ENCODE assay signal across 12 cellular contexts in genomic region chr12:51188359-51189051, GRCh38. TPM values are rescaled to one million over a fixed set of nuclear protein-coding genes. Genes with fewer than 3 reads are reported as not detected.
DNase-seq lines count a peak whose midpoint lies in the region; ATAC-seq, FAIRE-seq and TF ChIP-seq lines count a peak whose summit lies in the region.
"Had no signal": no experiment of that assay in that cellular context is flagged by ENCODE, and none has a peak within 500 bp of the region (broad histone marks: within the 10 kb centered on the region; RNA-seq: fewer than 3 reads in every experiment).

No MANE protein-coding gene starts in this region.

- H3K79me2 ChIP-seq in K562 (ENCODE audit: control insufficient read depth, insufficient read depth, low read length) = no peaks in the 10 kb centered on the region

- BruUV-seq in K562 (replicated peaks; lab: Mats Ljungman, UMichigan) = no TSS peak

- H2AFZ ChIP-seq in K562 (ENCODE audit: low read depth, low read length) = no peak overlapping the region

- H3K27me3 ChIP-seq in GM06990 (replicated peaks; ENCODE audit: control insufficient read depth, insufficient read depth, low read length) (no peaks in the 10 kb centered on the region), K562 (ENCODE audit: control insufficient read depth in 2 of 2, insufficient read depth in 2 of 2, low read length in 2 of 2) (no peaks in the 10 kb centered on the region), sigmoid colon (no peaks in the 10 kb centered on the region), breast epithelium (no peaks in the 10 kb centered on the region)
- H3K27me3 ChIP-seq: heart left ventricle had no signal

- POLR2A ChIA-PET in K562 (lab: Yijun Ruan, JAX) = interaction anchor here (0.7 kb wide), 1 partner anchor 185 kb away, joined by 3 read pairs; no protein-coding TSS in a partner anchor

- no peaks in the 10 kb centered on the region for H3K9me1 ChIP-seq in K562 (ENCODE audit: control insufficient read depth, insufficient read depth, low read length)

- DNase-seq in GM06990 (ENCODE audit: extremely low read depth, insufficient read length) (peak; percentile 79), K562 (ENCODE audit: extremely low read depth in 1 of 4, low spot score in 3 of 4) (peak in 2 of 4 experiments; percentile 8 to 10), sigmoid colon (no peak), SKM-1 (lab: John Stamatoyannopoulos, UW; ENCODE audit: unreplicated experiment) (no peak), NCI-H1417 treated with DMSO at 0.1 percent for 48 hours (lab: John Stamatoyannopoulos, UW) (no peak), breast epithelium (ENCODE audit: low spot score in 2 of 2) (no peak)
- DNase-seq: heart left ventricle, substantia nigra had no signal

- H3K27ac ChIP-seq in K562 (ENCODE audit: extremely low read depth, low read depth, low read length) (no peak overlapping the region), sigmoid colon (no peak overlapping the region), breast epithelium (no peak overlapping the region)
- H3K27ac ChIP-seq: C4-2B, heart left ventricle, VCaP had no signal

- no peaks in the 10 kb centered on the region for H4K20me1 ChIP-seq in K562 (replicated peaks; ENCODE audit: control insufficient read depth, insufficient read depth, low read length)

- H3K4me3 ChIP-seq in GM06990 (replicated peaks; ENCODE audit: low read depth, low read length) (peak overlapping the region; percentile 29), K562 (no peak overlapping the region), sigmoid colon (no peak overlapping the region), breast epithelium (no peak overlapping the region)
- H3K4me3 ChIP-seq: heart left ventricle had no signal

- H3K9me3 ChIP-seq in K562 (replicated peaks; ENCODE audit: control insufficient read depth, insufficient read depth, low read depth, low read length) (no peaks in the 10 kb centered on the region), sigmoid colon (no peaks in the 10 kb centered on the region), breast epithelium (no peaks in the 10 kb centered on the region)
- H3K9me3 ChIP-seq: heart left ventricle had no signal

- TF ChIP-seq CTCF in GM06990 (IDR thresholded peaks at IDR 0.05; ENCODE audit: insufficient read depth, low read length, poor library complexity, severe bottlenecking) = no peak
- TF ChIP-seq CTCF in K562 (IDR thresholded peaks at IDR 0.05 in 2 of 3, conservative IDR thresholded peaks at IDR 0.05 in 1 of 3; ENCODE audit: insufficient read depth in 2 of 3, low read depth in 1 of 3, low read length in 3 of 3) = no peak
- no peak for TF ChIP-seq CTCF in sigmoid colon (IDR thresholded peaks at IDR 0.05)
- TF ChIP-seq CTCF in breast epithelium (IDR thresholded peaks at IDR 0.05) = no peak

- intact Hi-C loops in K562 (cut with micrococcal nuclease) = no loop called here
- intact Hi-C loops in sigmoid colon (cut with DNase I) = no loop called here
- intact Hi-C loops in breast epithelium (cut with DNase I; ENCODE audit: low total_unique reads) = no loop called here

- H3K9ac ChIP-seq in K562 (ENCODE audit: insufficient read depth in 1 of 2, low read depth in 2 of 2, low read length in 2 of 2) = peak overlapping the region in 1 of 2 experiments; percentile 55; a peak in 2 of 4 replicates

- H3K4me2 ChIP-seq in K562 (ENCODE audit: insufficient read depth, low read length) = no peak overlapping the region

- FAIRE-seq in K562 (lab: Jason Lieb, UNC) = no peak

- TF ChIP-seq POLR2A in K562 (conservative IDR thresholded peaks at IDR 0.05) (no peak), sigmoid colon (IDR thresholded peaks at IDR 0.05) (no peak), breast epithelium (IDR thresholded peaks at IDR 0.05) (no peak)

- peak; percentile 46 for ATAC-seq in GM19324 (IDR thresholded peaks at IDR 0.05; ENCODE audit: low FRiP score, unreplicated experiment)
- peak; percentile 49 for ATAC-seq in HG02981 (IDR thresholded peaks at IDR 0.05; ENCODE audit: unreplicated experiment)
- ATAC-seq in K562 = no peak
- ATAC-seq: heart left ventricle had no signal

- no peak for TF ChIP-seq RAD21 in K562 (CRISPR knock-in tag; conservative IDR thresholded peaks at IDR 0.05 in 1 of 2, IDR thresholded peaks at IDR 0.05 in 1 of 2)

- H3K4me1 ChIP-seq in K562 (replicated peaks in 1 of 2; ENCODE audit: control insufficient read depth in 2 of 2, insufficient read depth in 2 of 2, low read length in 2 of 2) = peaks cover 3 to 13% of the 10 kb centered on the region in 2 experiments; a peak in 3 of 5 replicates
- no peaks in the 10 kb centered on the region for H3K4me1 ChIP-seq in sigmoid colon
- H3K4me1 ChIP-seq in breast epithelium = no peaks in the 10 kb centered on the region

- in situ Hi-C loops in K562 (cut with MboI) = no loop called here

- 62% methylated on average over 14 of the region's 14 CpGs for WGBS in K562 (ENCODE audit: insufficient coverage, low coverage, missing lambda C conversion rate)
- WGBS in sigmoid colon, 2 donors = 87 to 88% methylated on average over 14 of the region's 14 CpGs

- CTCF ChIA-PET in K562 (lab: Yijun Ruan, JAX; ENCODE audit: low intra/inter-chr PET ratio) = no interaction called here

- no peak for TF ChIP-seq EP300 in K562 (IDR thresholded peaks at IDR 0.05; ENCODE audit: low read length)
- no peak for TF ChIP-seq EP300 in sigmoid colon (IDR thresholded peaks at IDR 0.05)

- H3K36me3 ChIP-seq in GM06990 (ENCODE audit: control insufficient read depth, insufficient read depth, low read length) (no peaks in the 10 kb centered on the region; the same call in 1 of the 2 replicates), K562 (ENCODE audit: control insufficient read depth, insufficient read depth, low read length) (no peaks in the 10 kb centered on the region), sigmoid colon (peaks cover 2 to 47% (median 14%) of the 10 kb centered on the region in 4 donors), breast epithelium (no peaks in the 10 kb centered on the region)

RNA-seq across cellular contexts. Expression of gene TFCP2, which starts 15.6 kb away (rescaled TPM):
- total RNA-seq in K562 (2011; cell fraction: chromatin; rRNA removed; ENCODE audit: low replicate concordance) = 20.7 and 41.6 TPM in 2 replicates
- total RNA-seq in K562 (2011; cell fraction: nucleolus; rRNA removed) = 12.0 and 14.1 TPM in 2 replicates
- total RNA-seq in K562 (2011; cell fraction: nucleoplasm; rRNA removed) = 23.2 and 35.4 TPM in 2 replicates
- total RNA-seq in K562 (2014; rRNA removed) (17.2 and 18.1 TPM in 2 replicates), K562 (2014; rRNA removed; fragmentation: Illumina TruSeq; extraction: Trizol) (17.4 and 21.1 TPM in 2 replicates), K562 (2015; rRNA removed; fragmentation: Illumina TruSeq; extraction: Trizol) (17.2 and 19.3 TPM in 2 replicates), K562 (2021) (26.9 and 29.0 TPM in 2 replicates), sigmoid colon (10 to 100 TPM; 11.9 to 17.8 (median 13.7) TPM), breast epithelium (10 to 100 TPM; 14.6 to 22.1 (median 16.4) TPM)
- polyA plus RNA-seq in K562 (2011; rRNA removed) (25.4 and 34.4 TPM in 2 replicates), K562 (2014; fragmentation: Illumina TruSeq; extraction: Trizol) (35.2 and 38.9 TPM in 2 replicates), K562 (2014; fragmentation: Nextera tagmentation; extraction: Ambion mirVana) (10 to 100 TPM in 1 of 2 experiments, 1 to 10 TPM in 1; 8.0 to 17.8 TPM), K562 (2014; rRNA removed) (24.2 and 27.5 TPM in 2 replicates), sigmoid colon (10 to 100 TPM; 10.4 to 18.1 (median 12.6) TPM)
- 11.5 and 16.8 TPM in 2 replicates for polyA plus RNA-seq in K562 (2011; cell fraction: cytosol; rRNA removed)
- 12.3 and 14.5 TPM in 2 replicates for polyA plus RNA-seq in K562 (2011; cell fraction: nucleus; rRNA removed)
- 22.6 and 28.0 TPM in 2 replicates for polyA plus RNA-seq in K562 (2012)
- polyA minus RNA-seq in K562 (2011; rRNA and poly(A)+ RNA removed) = 26.0 and 28.2 TPM in 2 replicates
- 10.6 and 11.7 TPM in 2 replicates for polyA minus RNA-seq in K562 (2011; cell fraction: cytosol; rRNA and poly(A)+ RNA removed)
- polyA minus RNA-seq in K562 (2011; cell fraction: nucleus; rRNA and poly(A)+ RNA removed) = 4.8 and 7.7 TPM in 2 replicates

RNA-seq across cellular contexts. Expression of gene POU6F1, which starts 29.4 kb away (rescaled TPM):
- total RNA-seq in K562 (2011; cell fraction: chromatin; rRNA removed; ENCODE audit: low replicate concordance) = 8.6 and 29.6 TPM in 2 replicates
- total RNA-seq in K562 (2011; cell fraction: nucleolus; rRNA removed) = 5.3 and 7.0 TPM in 2 replicates
- total RNA-seq in K562 (2011; cell fraction: nucleoplasm; rRNA removed) = 13.7 and 24.2 TPM in 2 replicates
- total RNA-seq in K562 (2014; rRNA removed) (0.36 and 1.3 TPM in 2 replicates), K562 (2014; rRNA removed; fragmentation: Illumina TruSeq; extraction: Trizol) (1.4 and 2.0 TPM in 2 replicates), K562 (2015; rRNA removed; fragmentation: Illumina TruSeq; extraction: Trizol) (0.98 and 1.1 TPM in 2 replicates), K562 (2021) (3.3 and 4.0 TPM in 2 replicates), sigmoid colon (10 to 100 TPM in 1 of 4 donors, 1 to 10 TPM in 3; 5.8 to 15.8 (median 8.5) TPM), breast epithelium (10 to 100 TPM; 10.5 to 23.3 (median 15.2) TPM)
- polyA plus RNA-seq in K562 (2011; rRNA removed) (3.0 and 3.4 TPM in 2 replicates), K562 (2014; fragmentation: Illumina TruSeq; extraction: Trizol) (1.1 and 1.4 TPM in 2 replicates), K562 (2014; fragmentation: Nextera tagmentation; extraction: Ambion mirVana) (under 1 TPM; 0.14 to 0.25 TPM), K562 (2014; rRNA removed) (0.78 and 1.4 TPM in 2 replicates), sigmoid colon (1 to 10 TPM; 1.2 to 4.5 (median 1.6) TPM)
- polyA plus RNA-seq in K562 (2011; cell fraction: cytosol; rRNA removed) = 1.2 and 1.3 TPM in 2 replicates
- polyA plus RNA-seq in K562 (2011; cell fraction: nucleus; rRNA removed) = 7.9 and 10.0 TPM in 2 replicates
- polyA plus RNA-seq in K562 (2012) = 0.89 and 5.9 TPM in 2 replicates
- 1.5 and 1.6 TPM in 2 replicates for polyA minus RNA-seq in K562 (2011; rRNA and poly(A)+ RNA removed)
- 2.1 and 2.3 TPM in 2 replicates for polyA minus RNA-seq in K562 (2011; cell fraction: cytosol; rRNA and poly(A)+ RNA removed)
- 2.3 and 3.6 TPM in 2 replicates for polyA minus RNA-seq in K562 (2011; cell fraction: nucleus; rRNA and poly(A)+ RNA removed)

RNA-seq across cellular contexts. Expression of gene DAZAP2, which starts 50.1 kb away (rescaled TPM):
- total RNA-seq in K562 (2011; cell fraction: chromatin; rRNA removed; ENCODE audit: low replicate concordance) = 65.3 and 70.8 TPM in 2 replicates
- total RNA-seq in K562 (2011; cell fraction: nucleolus; rRNA removed) = 50.3 and 56.7 TPM in 2 replicates
- 71.7 and 79.8 TPM in 2 replicates for total RNA-seq in K562 (2011; cell fraction: nucleoplasm; rRNA removed)
- 111 and 116 TPM in 2 replicates for total RNA-seq in K562 (2014; rRNA removed)
- 144 and 149 TPM in 2 replicates for total RNA-seq in K562 (2014; rRNA removed; fragmentation: Illumina TruSeq; extraction: Trizol)
- total RNA-seq in K562 (2015; rRNA removed; fragmentation: Illumina TruSeq; extraction: Trizol) = 194 and 195 TPM in 2 replicates
- 129 and 132 TPM in 2 replicates for total RNA-seq in K562 (2021)
- polyA plus RNA-seq in K562 (2011; rRNA removed) = 329 and 342 TPM in 2 replicates
- polyA plus RNA-seq in K562 (2011; cell fraction: cytosol; rRNA removed) = 426 and 578 TPM in 2 replicates
- polyA plus RNA-seq in K562 (2011; cell fraction: nucleus; rRNA removed) = 135 and 184 TPM in 2 replicates
- 215 and 432 TPM in 2 replicates for polyA plus RNA-seq in K562 (2012)
- polyA plus RNA-seq in K562 (2014; fragmentation: Illumina TruSeq; extraction: Trizol) = 276 and 289 TPM in 2 replicates
- polyA plus RNA-seq in K562 (2014; fragmentation: Nextera tagmentation; extraction: Ambion mirVana) = 100 to 1,000 TPM; 364 to 668 TPM
- 227 and 282 TPM in 2 replicates for polyA plus RNA-seq in K562 (2014; rRNA removed)
- polyA minus RNA-seq in K562 (2011; rRNA and poly(A)+ RNA removed) = 188 and 248 TPM in 2 replicates
- 112 and 122 TPM in 2 replicates for polyA minus RNA-seq in K562 (2011; cell fraction: cytosol; rRNA and poly(A)+ RNA removed)
- 28.7 and 52.4 TPM in 2 replicates for polyA minus RNA-seq in K562 (2011; cell fraction: nucleus; rRNA and poly(A)+ RNA removed)
- 100 to 1,000 TPM; 107 to 265 (median 191) TPM for total RNA-seq in sigmoid colon
- polyA plus RNA-seq in sigmoid colon = 100 to 1,000 TPM; 428 to 701 (median 638) TPM
- 100 to 1,000 TPM; 318 to 408 (median 330) TPM for total RNA-seq in breast epithelium
